Comparison of ENCODE assay signal across 25 cellular contexts in the genomic region with DNA sequence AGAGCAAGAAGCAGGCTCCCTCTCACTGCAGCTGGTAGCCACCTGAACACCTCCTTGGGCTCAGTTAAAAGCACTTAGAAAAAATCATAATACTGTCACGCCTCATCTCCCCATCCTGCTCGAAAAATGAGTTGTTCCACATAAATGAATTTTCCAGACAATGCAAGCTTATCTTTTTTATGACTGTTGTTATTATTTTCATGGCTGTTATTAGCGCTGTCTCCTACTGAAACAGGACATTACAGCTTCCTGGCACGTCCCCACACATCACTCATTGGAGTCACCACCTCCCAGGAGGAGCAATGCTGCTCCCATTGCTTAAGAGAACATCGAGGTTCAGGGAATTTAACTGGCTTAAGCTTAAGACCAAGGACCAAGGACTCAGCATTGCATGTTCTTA. TPM values are rescaled to one million over a fixed set of nuclear protein-coding genes. Genes with fewer than 3 reads are reported as not detected.
A peak's percentile ranks its signal among the peaks of the same experiment; 100 is the strongest.
DNase-seq lines count a peak whose midpoint lies in the region; ATAC-seq and TF ChIP-seq lines count a peak whose summit lies in the region.
"Had no signal": no experiment of that assay in that cellular context is flagged by ENCODE, and none has a peak within 500 bp of the region (broad histone marks: within the 10 kb centered on the region; RNA-seq: fewer than 3 reads in every experiment).

No MANE protein-coding gene starts in this region.

- H3K27ac Mint-ChIP-seq in neural progenitor cell, result peak overlapping the region; percentile 51
- H3K27ac Mint-ChIP-seq: CD8-positive, alpha-beta memory T cell; H9; T-helper 2 cell treated with Interferon-gamma antibody and Interleukin-4, amounts not matched to agents 5 μg/mL and 100 μg/mL, for 36 hours had no signal

- H3K27me3 ChIP-seq in neural progenitor cell, result no peaks in the 10 kb centered on the region

- H3K79me2 ChIP-seq in neural progenitor cell (ENCODE audit: low read depth), result no peaks in the 10 kb centered on the region

- H3K4me3 Mint-ChIP-seq in neural progenitor cell, result peak overlapping the region; percentile 30
- H3K4me3 Mint-ChIP-seq: CD8-positive, alpha-beta memory T cell; H9; T-cell; T-helper 2 cell treated with Interferon-gamma antibody and Interleukin-4, amounts not matched to agents 5 μg/mL and 100 μg/mL, for 36 hours had no signal

- DNase-seq in NCI-H2081 (lab: John Stamatoyannopoulos, UW) (peak; percentile 41 to 65), NCI-H2081 treated with DMSO at 0.1 percent for 48 hours (lab: John Stamatoyannopoulos, UW) (no peak), NCI-H187 treated with DMSO at 0.1 percent for 48 hours (lab: John Stamatoyannopoulos, UW) (peak; percentile 87), dermis blood vessel endothelial cell (peak; percentile 12), neural progenitor cell (ENCODE audit: low spot score) (no peak), NCI-H1105 (lab: John Stamatoyannopoulos, UW) (no peak)
- DNase-seq: AML-193; Calu3; CD8-positive, alpha-beta memory T cell; DMS153; GDM1; H9; MM.1S; NCI-H1048; NCI-H1694; NK-92 treated with Interleukin-12 subunit alpha and Interleukin-12 subunit beta, amount 100 ng/mL, for 24 hours; SIG-M5; T-cell had no signal

- H3K4me3 ChIP-seq in neural progenitor cell, result no peak overlapping the region

- no peak for ATAC-seq in GM19467 (IDR thresholded peaks at IDR 0.05; ENCODE audit: unreplicated experiment)
- ATAC-seq: Panc1, T-cell had no signal

- H3K27me3 Mint-ChIP-seq in neural progenitor cell (ENCODE audit: insufficient read depth, low read depth), result peaks cover 30% of the 10 kb centered on the region

- no peak overlapping the region for H3K9ac ChIP-seq in neural progenitor cell

- H3K9me3 Mint-ChIP-seq in neural progenitor cell, result no peaks in the 10 kb centered on the region
- H3K9me3 Mint-ChIP-seq: CD8-positive, alpha-beta memory T cell; H9; T-cell; T-helper 2 cell treated with Interferon-gamma antibody and Interleukin-4, amounts not matched to agents 5 μg/mL and 100 μg/mL, for 36 hours had no signal

- peaks cover 74% of the 10 kb centered on the region for H3K4me1 Mint-ChIP-seq in neural progenitor cell
- H3K4me1 Mint-ChIP-seq: CD8-positive, alpha-beta memory T cell; T-cell had no signal

- H3K4me1 ChIP-seq in neural progenitor cell, result peaks cover 24% of the 10 kb centered on the region

- H3K36me3 Mint-ChIP-seq in neural progenitor cell, result no peaks in the 10 kb centered on the region
- H3K36me3 Mint-ChIP-seq: CD8-positive, alpha-beta memory T cell; T-cell had no signal

- no peak overlapping the region for H3K4me2 ChIP-seq in neural progenitor cell

- peaks cover 11% of the 10 kb centered on the region for H3F3A ChIP-seq in neural progenitor cell (ENCODE audit: low read depth)

- no peak overlapping the region for H3K27ac ChIP-seq in neural progenitor cell
- H3K27ac ChIP-seq: C4-2B had no signal

- peaks cover 17% of the 10 kb centered on the region for H4K20me1 ChIP-seq in neural progenitor cell (ENCODE audit: low read depth)

- H3K9me3 ChIP-seq in neural progenitor cell (ENCODE audit: low read depth), result no peaks in the 10 kb centered on the region

- H3K36me3 ChIP-seq in neural progenitor cell, result no peaks in the 10 kb centered on the region

- H2AFZ ChIP-seq in neural progenitor cell (replicated peaks), result no peak overlapping the region

- no peak for TF ChIP-seq CTCF in neural progenitor cell (IDR thresholded peaks at IDR 0.05)

RNA-seq across cellular contexts. Expression of gene CCDC33, which starts 26.5 kb away (rescaled TPM):
- total RNA-seq in dermis blood vessel endothelial cell (0.05 TPM in 1 of 2 replicates, not detected in the other), neural progenitor cell (ENCODE audit: low replicate concordance) (1.9 TPM in 1 of 2 replicates, not detected in the other)
- total RNA-seq: A172; CD8-positive, alpha-beta memory T cell; HT1080; NCI-H460; T-cell had no signal

Comparison
In these comparisons a context has a peak if more than half of its experiments do, and no peak if none do; other contexts are left out.
1. DNase-seq: peak in NCI-H2081 (2 of 2), NCI-H187 treated with DMSO at 0.1 percent for 48 hours (single experiment) and dermis blood vessel endothelial cell (single experiment); none in NCI-H2081 treated with DMSO at 0.1 percent for 48 hours (single experiment), neural progenitor cell (single experiment) and NCI-H1105 (single experiment).